ENCODE assay signal across 21 cellular contexts in genomic region chr1:166189126-166189525, GRCh38.
"Had no signal": no experiment of that assay in that cellular context is flagged by ENCODE, and none has a peak within 500 bp of the region (broad histone marks: within the 10 kb centered on the region; RNA-seq: fewer than 3 reads in every experiment).

No MANE protein-coding gene starts in this region.

- H3K4me3 ChIP-seq: adrenal gland, esophagus squamous epithelium, lower lobe of right lung, sigmoid colon, stomach had no signal

- H3K4me3 Mint-ChIP-seq: activated T-cell treated with anti-CD3 and anti-CD28 coated beads, Interleukin-2, amount 50 U/mL, for 4 hours; mesothelial cell of epicardium; nephron; stimulated activated effector memory CD8-positive, alpha-beta T cell treated with anti-CD3 and anti-CD28 coated beads, Interleukin-12 subunit alpha, Interleukin-12 subunit beta, amount 100 ng/mL, for 72 hours had no signal

- H3K4me1 Mint-ChIP-seq: mesothelial cell of epicardium; nephron; stimulated activated effector memory CD8-positive, alpha-beta T cell treated with anti-CD3 and anti-CD28 coated beads, Interleukin-12 subunit alpha, Interleukin-12 subunit beta, amount 100 ng/mL, for 72 hours had no signal

- H3K9me3 ChIP-seq: adrenal gland, esophagus squamous epithelium, lower lobe of right lung, sigmoid colon, stomach had no signal

- DNase-seq: activated CD4-positive, alpha-beta T cell treated with anti-CD3 and anti-CD28 coated beads, Interleukin-2, amount 50 U/mL, for 1 hour; activated CD4-positive, CD25-positive, alpha-beta regulatory T cell treated with anti-CD3 and anti-CD28 coated beads, Interleukin-2, amount 50 U/mL, for 72 hours; activated CD8-positive, alpha-beta memory T cell treated with anti-CD3 and anti-CD28 coated beads, Interleukin-2, amount 50 U/mL, for 4 hours; activated effector memory CD4-positive, alpha-beta T cell treated with anti-CD3 and anti-CD28 coated beads, Interleukin-2, amount 50 U/mL, for 16 hours; activated naive CD4-positive, alpha-beta T cell treated with anti-CD3 and anti-CD28 coated beads, Interleukin-2, amount 50 U/mL, for 16 hours; activated T-cell treated with anti-CD3 and anti-CD28 coated beads, Interleukin-2, amount 50 U/mL, for 4 hours; adrenal gland; dermis blood vessel endothelial cell; effector memory CD4-positive, alpha-beta T cell; esophagus squamous epithelium; left cardiac atrium; lower lobe of right lung; nucleus accumbens; sigmoid colon; stimulated activated CD4-positive, alpha-beta T cell treated with anti-CD3 and anti-CD28 coated beads, Interleukin-4, amount 100 ng/mL, for 24 hours; stomach; trophoblast cell had no signal

- H3K36me3 Mint-ChIP-seq: mesothelial cell of epicardium; stimulated activated effector memory CD8-positive, alpha-beta T cell treated with anti-CD3 and anti-CD28 coated beads, Interleukin-12 subunit alpha, Interleukin-12 subunit beta, amount 100 ng/mL, for 72 hours had no signal

- H3K27ac Mint-ChIP-seq: mesothelial cell of epicardium; nephron; stimulated activated effector memory CD8-positive, alpha-beta T cell treated with anti-CD3 and anti-CD28 coated beads, Interleukin-12 subunit alpha, Interleukin-12 subunit beta, amount 100 ng/mL, for 72 hours had no signal

- H3K36me3 ChIP-seq: adrenal gland, esophagus squamous epithelium, lower lobe of right lung, sigmoid colon, stomach had no signal

- H3K27ac ChIP-seq: adrenal gland, esophagus squamous epithelium, lower lobe of right lung, sigmoid colon, stomach, VCaP had no signal

- H3K9me3 Mint-ChIP-seq: activated T-cell treated with anti-CD3 and anti-CD28 coated beads, Interleukin-2, amount 50 U/mL, for 4 hours; mesothelial cell of epicardium; nephron; stimulated activated effector memory CD8-positive, alpha-beta T cell treated with anti-CD3 and anti-CD28 coated beads, Interleukin-12 subunit alpha, Interleukin-12 subunit beta, amount 100 ng/mL, for 72 hours had no signal

- H3K27me3 ChIP-seq: adrenal gland, esophagus squamous epithelium, sigmoid colon had no signal

- ATAC-seq: activated T-cell treated with anti-CD3 and anti-CD28 coated beads, Interleukin-2, amount 50 U/mL, for 4 hours; left cardiac atrium; lower lobe of right lung; stimulated activated effector memory CD8-positive, alpha-beta T cell treated with anti-CD3 and anti-CD28 coated beads, Interleukin-12 subunit alpha, Interleukin-12 subunit beta, amount 100 ng/mL, for 72 hours had no signal

- H3K4me1 ChIP-seq: adrenal gland, lower lobe of right lung, sigmoid colon, stomach had no signal
